Comparison of ENCODE assay signal across 16 cellular contexts in the genomic region with DNA sequence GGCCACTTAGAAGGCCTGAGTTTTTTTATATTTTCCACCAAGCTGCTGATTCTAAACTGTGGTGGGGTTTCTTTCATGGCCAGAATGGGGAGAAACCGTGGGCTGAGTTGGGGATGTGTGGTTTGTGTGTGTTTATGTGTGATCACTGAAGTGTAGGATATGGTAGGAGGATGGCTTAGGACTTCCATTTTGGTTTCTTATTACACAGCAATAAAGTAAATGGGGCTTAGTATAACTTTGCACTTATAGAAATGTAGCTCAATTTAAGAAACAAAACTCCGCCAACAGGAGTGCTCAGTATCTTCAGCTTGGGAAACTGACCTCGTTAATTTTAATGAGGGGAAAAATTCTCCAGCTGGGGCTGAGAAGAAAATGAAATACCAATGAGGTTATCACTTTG.
DNase-seq lines count a peak whose midpoint lies in the region; ATAC-seq and TF ChIP-seq lines count a peak whose summit lies in the region.
"Had no signal": no experiment of that assay in that cellular context is flagged by ENCODE, and none has a peak within 500 bp of the region (broad histone marks: within the 10 kb centered on the region; RNA-seq: fewer than 3 reads in every experiment).

No MANE protein-coding gene starts in this region.

- CTCF ChIA-PET in WTC11 (lab: Charles Lee) (interaction anchor here (0.8 to 1.0 kb wide), 2 partner anchors 37 to 979 kb away, joined by 3 to 4 read pairs; no protein-coding TSS in a partner anchor), GM10248 (lab: Yijun Ruan, JAX) (no interaction called here)
- CTCF ChIA-PET in activated naive CD4-positive, alpha-beta T cell treated with anti-CD3 and anti-CD28 coated beads for 36 hours (lab: Charles Lee) = no interaction called here

- no peak overlapping the region for H3K4me3 ChIP-seq in GM23248
- no peak overlapping the region for H3K4me3 ChIP-seq in hepatocyte
- no peak overlapping the region for H3K4me3 ChIP-seq in rectal smooth muscle tissue (ENCODE audit: low read length)
- H3K4me3 ChIP-seq: mucosa of descending colon had no signal

- DNase-seq in GM23248 = no peak
- no peak for DNase-seq in WTC11 (ENCODE audit: low spot score)
- DNase-seq in hepatocyte (ENCODE audit: low spot score) = no peak
- no peak for DNase-seq in GM10248 (ENCODE audit: extremely low spot score)
- no peak for DNase-seq in germinal center (ENCODE audit: low spot score)
- DNase-seq in SK-N-DZ (ENCODE audit: low spot score) = no peak
- no peak for DNase-seq in activated naive CD4-positive, alpha-beta T cell treated with anti-CD3 and anti-CD28 coated beads for 36 hours
- DNase-seq: activated CD4-positive, alpha-beta T cell treated with anti-CD3 and anti-CD28 coated beads for 48 hours; activated T-cell treated with anti-CD3 and anti-CD28 coated beads, Interleukin-2, amount 50 U/mL, for 1 hour; mucosa of descending colon; NCI-H1417 treated with DMSO at 0.1 percent for 48 hours; SIG-M5 had no signal

- 71 to 72% methylated on average over 3 of the region's 3 CpGs for WGBS in GM23248 (ENCODE audit: low coverage in 1 of 2, low lambda C conversion rate in 2 of 2, missing lambda C conversion rate in 2 of 2), 2 experiments
- 81% methylated on average over 3 of the region's 3 CpGs for WGBS in hepatocyte (ENCODE audit: low lambda C conversion rate, missing lambda C conversion rate)

- no peaks in the 10 kb centered on the region for H3K9me2 ChIP-seq in GM23248 (ENCODE audit: insufficient read depth)
- H3K9me2 ChIP-seq in hepatocyte (replicated peaks; ENCODE audit: insufficient read depth) = no peaks in the 10 kb centered on the region

- H3K4me3 Mint-ChIP-seq in WTC11 = no peak overlapping the region
- H3K4me3 Mint-ChIP-seq in activated naive CD4-positive, alpha-beta T cell treated with anti-CD3 and anti-CD28 coated beads for 36 hours = no peak overlapping the region
- H3K4me3 Mint-ChIP-seq: activated naive CD8-positive, alpha-beta T cell; central memory CD8-positive, alpha-beta T cell had no signal

- H3K9me3 Mint-ChIP-seq in WTC11 = no peaks in the 10 kb centered on the region
- H3K9me3 Mint-ChIP-seq in activated naive CD4-positive, alpha-beta T cell treated with anti-CD3 and anti-CD28 coated beads for 36 hours = no peaks in the 10 kb centered on the region
- H3K9me3 Mint-ChIP-seq: central memory CD8-positive, alpha-beta T cell had no signal

- H3K36me3 Mint-ChIP-seq in WTC11 = peaks cover 9% of the 10 kb centered on the region; the same call in 1 of the 2 replicates
- H3K36me3 Mint-ChIP-seq in activated naive CD4-positive, alpha-beta T cell treated with anti-CD3 and anti-CD28 coated beads for 36 hours (ENCODE audit: low read depth) = no peaks in the 10 kb centered on the region
- H3K36me3 Mint-ChIP-seq: activated naive CD8-positive, alpha-beta T cell had no signal

- no peak overlapping the region for H2AFZ ChIP-seq in GM23248
- no peak overlapping the region for H2AFZ ChIP-seq in hepatocyte

- H3K9ac ChIP-seq in GM23248 (no peak overlapping the region), rectal smooth muscle tissue (ENCODE audit: low read length) (no peak overlapping the region)
- H3K9ac ChIP-seq: KMS-11 had no signal

- intact Hi-C loops in activated naive CD4-positive, alpha-beta T cell treated with anti-CD3 and anti-CD28 coated beads for 36 hours (cut with micrococcal nuclease) = no loop called here

- H4K20me1 ChIP-seq in GM23248 (ENCODE audit: insufficient read depth) = no peaks in the 10 kb centered on the region
- H4K20me1 ChIP-seq in hepatocyte (ENCODE audit: insufficient read depth, poor library complexity, severe bottlenecking) = peaks cover 10% of the 10 kb centered on the region

- H3K36me3 ChIP-seq in GM23248 (ENCODE audit: low read depth) (no peaks in the 10 kb centered on the region; the same call in 1 of the 2 replicates), hepatocyte (replicated peaks; ENCODE audit: insufficient read depth, low read depth) (no peaks in the 10 kb centered on the region), rectal smooth muscle tissue (ENCODE audit: control insufficient read depth, insufficient read depth, low read length) (no peaks in the 10 kb centered on the region)

- no peak for TF ChIP-seq CTCF in WTC11 (IDR thresholded peaks at IDR 0.05)
- TF ChIP-seq CTCF in hepatocyte (IDR thresholded peaks at IDR 0.05; ENCODE audit: poor library complexity) = no peak
- no peak for TF ChIP-seq CTCF in GM10248 (IDR thresholded peaks at IDR 0.05; ENCODE audit: control extremely low read depth, extremely low read depth, low read depth, missing control alignments)

- POLR2A ChIA-PET in WTC11 (lab: Charles Lee) = interaction anchor here (0.6 kb wide), 1 partner anchor 11 kb away, joined by 3 read pairs; no protein-coding TSS in a partner anchor
- POLR2A ChIA-PET in GM10248 (lab: Yijun Ruan, JAX) = no interaction called here

- no peak for ATAC-seq in WTC11

- in situ Hi-C loops in GM23248 (cut with MboI) = no loop called here

- H3K4me1 ChIP-seq in GM23248 (ENCODE audit: insufficient read depth) = peaks cover 44% of the 10 kb centered on the region
- H3K4me1 ChIP-seq in hepatocyte (ENCODE audit: insufficient read depth) = peaks cover 46% of the 10 kb centered on the region
- H3K4me1 ChIP-seq in rectal smooth muscle tissue (ENCODE audit: control insufficient read depth, insufficient read depth, low read length) = peaks cover 43% of the 10 kb centered on the region

- no peaks in the 10 kb centered on the region for H3K27me3 ChIP-seq in GM23248 (replicated peaks; ENCODE audit: insufficient read depth)
- H3K27me3 ChIP-seq in hepatocyte = no peaks in the 10 kb centered on the region
- no peaks in the 10 kb centered on the region for H3K27me3 ChIP-seq in rectal smooth muscle tissue (ENCODE audit: control insufficient read depth, insufficient read depth, low read length)

- peaks cover 84% of the 10 kb centered on the region for H3K79me2 ChIP-seq in GM23248 (ENCODE audit: insufficient read depth)
- peaks cover 98% of the 10 kb centered on the region for H3K79me2 ChIP-seq in hepatocyte

- peaks cover 74% of the 10 kb centered on the region for H3K4me1 Mint-ChIP-seq in WTC11
- no peaks in the 10 kb centered on the region for H3K4me1 Mint-ChIP-seq in activated naive CD4-positive, alpha-beta T cell treated with anti-CD3 and anti-CD28 coated beads for 36 hours (ENCODE audit: low read depth)
- H3K4me1 Mint-ChIP-seq: central memory CD8-positive, alpha-beta T cell had no signal

- H3K4me2 ChIP-seq in GM23248 (ENCODE audit: unreplicated experiment) (peak overlapping the region; percentile 67), hepatocyte (peak overlapping the region; percentile 45)
- H3K4me2 ChIP-seq: KMS-11 had no signal

- H3K9me3 ChIP-seq in GM23248 (ENCODE audit: low read depth) (no peaks in the 10 kb centered on the region), hepatocyte (ENCODE audit: low read depth) (no peaks in the 10 kb centered on the region)
- H3K9me3 ChIP-seq: mucosa of descending colon had no signal

- H3K27me3 Mint-ChIP-seq in WTC11 (ENCODE audit: low read depth) = no peaks in the 10 kb centered on the region
- no peaks in the 10 kb centered on the region for H3K27me3 Mint-ChIP-seq in activated naive CD4-positive, alpha-beta T cell treated with anti-CD3 and anti-CD28 coated beads for 36 hours (ENCODE audit: low read depth)
- H3K27me3 Mint-ChIP-seq: activated naive CD8-positive, alpha-beta T cell; central memory CD8-positive, alpha-beta T cell had no signal

- H3K27ac ChIP-seq in GM23248 (peak overlapping the region; percentile 82), hepatocyte (peak overlapping the region; percentile 95), rectal smooth muscle tissue (ENCODE audit: low read depth, low read length) (peak overlapping the region; percentile 41)
- H3K27ac ChIP-seq: KMS-11 had no signal

- H3K27ac Mint-ChIP-seq in WTC11 = peak overlapping the region; percentile 6; the same call in 1 of the 2 replicates
- no peak overlapping the region for H3K27ac Mint-ChIP-seq in activated naive CD4-positive, alpha-beta T cell treated with anti-CD3 and anti-CD28 coated beads for 36 hours
- H3K27ac Mint-ChIP-seq: activated naive CD8-positive, alpha-beta T cell had no signal

- H3F3A ChIP-seq in GM23248 (ENCODE audit: insufficient read depth) = peaks cover 29% of the 10 kb centered on the region

TF ChIP-seq in WTC11, 78 proteins besides CTCF, POLR2A, EP300 and RAD21:
- no peak for TF ChIP-seq MXD4 (CRISPR knock-in tag; IDR thresholded peaks at IDR 0.05; ENCODE audit: borderline replicate concordance)
- TF ChIP-seq, protein P1, sequence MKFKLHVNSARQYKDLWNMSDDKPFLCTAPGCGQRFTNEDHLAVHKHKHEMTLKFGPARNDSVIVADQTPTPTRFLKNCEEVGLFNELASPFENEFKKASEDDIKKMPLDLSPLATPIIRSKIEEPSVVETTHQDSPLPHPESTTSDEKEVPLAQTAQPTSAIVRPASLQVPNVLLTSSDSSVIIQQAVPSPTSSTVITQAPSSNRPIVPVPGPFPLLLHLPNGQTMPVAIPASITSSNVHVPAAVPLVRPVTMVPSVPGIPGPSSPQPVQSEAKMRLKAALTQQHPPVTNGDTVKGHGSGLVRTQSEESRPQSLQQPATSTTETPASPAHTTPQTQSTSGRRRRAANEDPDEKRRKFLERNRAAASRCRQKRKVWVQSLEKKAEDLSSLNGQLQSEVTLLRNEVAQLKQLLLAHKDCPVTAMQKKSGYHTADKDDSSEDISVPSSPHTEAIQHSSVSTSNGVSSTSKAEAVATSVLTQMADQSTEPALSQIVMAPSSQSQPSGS (CRISPR knock-in tag; IDR thresholded peaks at IDR 0.05; ENCODE audit: borderline replicate concordance, low read depth) = no peak
- no peak for TF ChIP-seq RORB (CRISPR knock-in tag; IDR thresholded peaks at IDR 0.05)
- TF ChIP-seq ZNF138 (CRISPR knock-in tag; conservative IDR thresholded peaks at IDR 0.05) = no peak
- no peak for TF ChIP-seq ZBTB43 (CRISPR knock-in tag; IDR thresholded peaks at IDR 0.05)

Comparison
In these comparisons a context has a peak if more than half of its experiments do, and no peak if none do; other contexts are left out.
1. H3K27ac ChIP-seq: peak in every context shown above with its lines; median percentile 95 in hepatocyte; 82 in GM23248; 41 in rectal smooth muscle tissue.